Comparison of ENCODE assay signal across 8 cellular contexts in genomic region chr6:37239511-37239910, GRCh38. TPM values are rescaled to one million over a fixed set of nuclear protein-coding genes. Genes with fewer than 3 reads are reported as not detected.
DNase-seq lines count a peak whose midpoint lies in the region; ATAC-seq and TF ChIP-seq lines count a peak whose summit lies in the region.

No MANE protein-coding gene starts in this region.

- H3K9me3 ChIP-seq in KOPT-K1 (ENCODE audit: insufficient read depth, low read length, poor library complexity, severe bottlenecking), result no peaks in the 10 kb centered on the region
- H3K9me3 ChIP-seq in adipocyte (ENCODE audit: control insufficient read depth, low read length), result no peaks in the 10 kb centered on the region
- H3K9me3 ChIP-seq in left ventricle myocardium inferior (replicated peaks), result no peaks in the 10 kb centered on the region

- no peak for DNase-seq in adipocyte (ENCODE audit: low read depth)
- no peak for DNase-seq in left ventricle myocardium inferior
- DNase-seq in hippocampal formation (lab: John Stamatoyannopoulos, UW), result no peak
- DNase-seq in NCI-H748 treated with DMSO at 0.1 percent for 48 hours (lab: John Stamatoyannopoulos, UW), result no peak
- DNase-seq in NCI-H526 (lab: John Stamatoyannopoulos, UW), result no peak
- no peak for DNase-seq in NCI-H1092 (lab: John Stamatoyannopoulos, UW)

- peak overlapping the region; percentile 71 for H3K9ac ChIP-seq in adipocyte (ENCODE audit: low read length)

- no peaks in the 10 kb centered on the region for H3K27me3 ChIP-seq in adipocyte (replicated peaks; ENCODE audit: control insufficient read depth, insufficient read depth, low read length)
- no peaks in the 10 kb centered on the region for H3K27me3 ChIP-seq in left ventricle myocardium inferior (ENCODE audit: low read depth)

- H3K27ac Mint-ChIP-seq in stimulated activated memory B cell treated with anti-CD40 and anti-IgM and Interleukin-4, amounts not matched to agents 10 μg/mL and 1 μg/mL and 100 μg/mL, for 72 hours, result peak overlapping the region; percentile 64

- peaks cover 16% of the 10 kb centered on the region for H3K4me1 Mint-ChIP-seq in stimulated activated memory B cell treated with anti-CD40 and anti-IgM and Interleukin-4, amounts not matched to agents 10 μg/mL and 1 μg/mL and 100 μg/mL, for 72 hours

- intact Hi-C loops in left ventricle myocardium inferior (cut with micrococcal nuclease), result no loop called here

- H3K4me3 Mint-ChIP-seq in stimulated activated memory B cell treated with anti-CD40 and anti-IgM and Interleukin-4, amounts not matched to agents 10 μg/mL and 1 μg/mL and 100 μg/mL, for 72 hours, result no peak overlapping the region

- H3K4me1 ChIP-seq in adipocyte (ENCODE audit: control insufficient read depth, insufficient read depth, low read length) (peaks cover 54% of the 10 kb centered on the region), left ventricle myocardium inferior (peaks cover 53% of the 10 kb centered on the region)

- H3K27ac ChIP-seq in KOPT-K1 (ENCODE audit: low read depth, low read length, poor library complexity, severe bottlenecking) (peak overlapping the region; percentile 38), left ventricle myocardium inferior (replicated peaks) (peak overlapping the region; percentile 81)

- no peak for TF ChIP-seq CTCF in left ventricle myocardium inferior (IDR thresholded peaks at IDR 0.05; ENCODE audit: borderline replicate concordance)

- H3K9me3 Mint-ChIP-seq in stimulated activated memory B cell treated with anti-CD40 and anti-IgM and Interleukin-4, amounts not matched to agents 10 μg/mL and 1 μg/mL and 100 μg/mL, for 72 hours, result no peaks in the 10 kb centered on the region

- H3K4me3 ChIP-seq in adipocyte (ENCODE audit: low read length) (peak overlapping the region; percentile 39), left ventricle myocardium inferior (no peak overlapping the region)

- H3K27me3 Mint-ChIP-seq in stimulated activated memory B cell treated with anti-CD40 and anti-IgM and Interleukin-4, amounts not matched to agents 10 μg/mL and 1 μg/mL and 100 μg/mL, for 72 hours, result peaks cover 8% of the 10 kb centered on the region

- H3K36me3 Mint-ChIP-seq in stimulated activated memory B cell treated with anti-CD40 and anti-IgM and Interleukin-4, amounts not matched to agents 10 μg/mL and 1 μg/mL and 100 μg/mL, for 72 hours, result no peaks in the 10 kb centered on the region

- ATAC-seq in stimulated activated memory B cell treated with anti-CD40 and anti-IgM and Interleukin-4, amounts not matched to agents 10 μg/mL and 1 μg/mL and 100 μg/mL, for 72 hours, result no peak

- no peaks in the 10 kb centered on the region for H3K36me3 ChIP-seq in KOPT-K1 (ENCODE audit: insufficient read depth, low read length)
- no peaks in the 10 kb centered on the region for H3K36me3 ChIP-seq in adipocyte (ENCODE audit: control insufficient read depth, insufficient read depth, low read length, severe bottlenecking)
- H3K36me3 ChIP-seq in left ventricle myocardium inferior, result no peaks in the 10 kb centered on the region

RNA-seq across cellular contexts. Expression of gene TBC1D22B, which starts 18.1 kb away (rescaled TPM):
- 6.1 TPM for total RNA-seq in left ventricle myocardium inferior

RNA-seq across cellular contexts. Expression of gene TMEM217, which starts 18.4 kb away (rescaled TPM):
- 0.80 TPM for total RNA-seq in left ventricle myocardium inferior
